In genomic region chr16:57986196-57986595, GRCh38 we compare ENCODE assay signal across 16 cellular contexts. TPM values are rescaled to one million over a fixed set of nuclear protein-coding genes. Genes with fewer than 3 reads are reported as not detected.
A peak's percentile ranks its signal among the peaks of the same experiment; 100 is the strongest.
DNase-seq lines count a peak whose midpoint lies in the region; ATAC-seq, FAIRE-seq and TF ChIP-seq lines count a peak whose summit lies in the region.
"Had no signal": no experiment of that assay in that cellular context is flagged by ENCODE, and none has a peak within 500 bp of the region (broad histone marks: within the 10 kb centered on the region; RNA-seq: fewer than 3 reads in every experiment).

No MANE protein-coding gene starts in this region.

- H3K4me1 ChIP-seq in CD8-positive, alpha-beta T cell (ENCODE audit: insufficient read depth, low read length), result peaks cover 12% of the 10 kb centered on the region
- H3K4me1 ChIP-seq in H1 (replicated peaks in 1 of 4; ENCODE audit: control insufficient read depth in 3 of 4, insufficient read depth in 4 of 4, low read length in 3 of 4), result peaks cover 0 to 11% (median 3%) of the 10 kb centered on the region in 4 experiments; a peak in 3 of 7 replicates

- H3K18ac ChIP-seq in H1 (ENCODE audit: extremely low read depth, low read length), result no peak overlapping the region

- H3K4me3 Mint-ChIP-seq in CD8-positive, alpha-beta T cell, result peak overlapping the region; percentile 61
- H3K4me3 Mint-ChIP-seq in nephron (peak overlapping the region; percentile 54 to 89 (median 59)), osteocyte (ENCODE audit: unreplicated experiment) (no peak overlapping the region)

- H2BK15ac ChIP-seq in H1 (ENCODE audit: low read length), result no peak overlapping the region

- peaks cover 0 to 1% of the 10 kb centered on the region in 2 experiments for H4K20me1 ChIP-seq in H1 (replicated peaks in 1 of 2; ENCODE audit: control insufficient read depth in 1 of 2, insufficient read depth in 2 of 2, low read length in 2 of 2)

- H3K79me2 ChIP-seq in H1 (ENCODE audit: control insufficient read depth in 1 of 2, insufficient read depth in 2 of 2, low read length in 2 of 2), result no peaks in the 10 kb centered on the region

- no peak overlapping the region for H3K9ac ChIP-seq in H1 (replicated peaks in 1 of 4; ENCODE audit: extremely low read depth in 1 of 4, low read depth in 3 of 4, low read length in 3 of 4)

- CTCF ChIA-PET in CD8-positive, alpha-beta T cell (lab: Charles Lee), result interaction anchor here (3.2 kb wide), 1 partner anchor 13 kb away, joined by 8 read pairs; no protein-coding TSS in a partner anchor
- CTCF ChIA-PET in RWPE1 (lab: Yijun Ruan, JAX) (no interaction called here), H1 (lab: Charles Lee; ENCODE audit: partially characterized antibody) (interaction anchor here (1.0 to 26.3 kb wide), 6 partner anchors 11 to 229 kb away, joined by 3 to 305 read pairs (median 4); partner anchors contain the start of gene ZNF319), GM10248 (lab: Yijun Ruan, JAX) (interaction anchor here (1.3 kb wide), 1 partner anchor 14 kb away, joined by 3 read pairs; no protein-coding TSS in a partner anchor)

- H3K79me1 ChIP-seq in H1 (ENCODE audit: low read depth, low read length), result no peaks in the 10 kb centered on the region

- H4K91ac ChIP-seq in H1 (replicated peaks; ENCODE audit: insufficient read length, low read length), result no peak overlapping the region

- no peak overlapping the region for H3K27ac Mint-ChIP-seq in CD8-positive, alpha-beta T cell
- H3K27ac Mint-ChIP-seq in nephron (no peak overlapping the region), osteocyte (ENCODE audit: unreplicated experiment) (no peak overlapping the region)

- no peak overlapping the region; the same call in 1 of the 2 replicates for H4K8ac ChIP-seq in H1 (ENCODE audit: extremely low read depth, insufficient read depth, low read length)

- H2BK120ac ChIP-seq in H1 (replicated peaks; ENCODE audit: low read depth, low read length), result no peak overlapping the region

- H3K27ac ChIP-seq in CD8-positive, alpha-beta T cell (ENCODE audit: low read depth, low read length), result no peak overlapping the region
- H3K27ac ChIP-seq in RWPE1 (peak overlapping the region; percentile 59; the same call in 1 of the 2 replicates), H1 (ENCODE audit: low read depth, low read length) (no peak overlapping the region)
- H3K27ac ChIP-seq: colonic mucosa, testis had no signal

- TF ChIP-seq RAD21 in H1 (IDR thresholded peaks at IDR 0.05 in 1 of 2, conservative IDR thresholded peaks at IDR 0.05 in 1 of 2; ENCODE audit: low read depth in 2 of 2, low read length in 2 of 2), result no peak

- peaks cover 16% of the 10 kb centered on the region for H3K4me1 Mint-ChIP-seq in CD8-positive, alpha-beta T cell (ENCODE audit: low read depth)
- H3K4me1 Mint-ChIP-seq in nephron (no peaks in the 10 kb centered on the region), osteocyte (ENCODE audit: unreplicated experiment) (peaks cover 4% of the 10 kb centered on the region)

- no peaks in the 10 kb centered on the region for H3K36me3 ChIP-seq in CD8-positive, alpha-beta T cell (ENCODE audit: insufficient read depth, low read length)
- H3K36me3 ChIP-seq in H1 (ENCODE audit: control insufficient read depth in 2 of 4, insufficient read depth in 4 of 4, low read length in 3 of 4), result no peaks in the 10 kb centered on the region
- H3K36me3 ChIP-seq: colonic mucosa had no signal

- H3K27me3 ChIP-seq in CD8-positive, alpha-beta T cell (ENCODE audit: insufficient read depth, low read length), result no peaks in the 10 kb centered on the region
- H3K27me3 ChIP-seq in H1 (replicated peaks in 1 of 4; ENCODE audit: control insufficient read depth in 3 of 4, extremely low read depth in 1 of 4, insufficient read depth in 3 of 4, low read length in 3 of 4), result peaks cover 2 to 33% (median 19%) of the 10 kb centered on the region in 4 experiments
- H3K27me3 ChIP-seq: testis had no signal

- FAIRE-seq in H1 (lab: Jason Lieb, UNC), result no peak
- FAIRE-seq: GM19239, RCC 7860 had no signal

- H2BK20ac ChIP-seq in H1 (ENCODE audit: low read length), result no peak overlapping the region

- no peak overlapping the region for H2AK5ac ChIP-seq in H1 (ENCODE audit: low read depth, low read length)

- no peak overlapping the region for H4K5ac ChIP-seq in H1 (ENCODE audit: insufficient read length, low read depth, low read length)

- H3K9me3 Mint-ChIP-seq in CD8-positive, alpha-beta T cell, result no peaks in the 10 kb centered on the region
- H3K9me3 Mint-ChIP-seq in nephron (no peaks in the 10 kb centered on the region), osteocyte (ENCODE audit: unreplicated experiment) (no peaks in the 10 kb centered on the region)

- intact Hi-C loops in CD8-positive, alpha-beta T cell (cut with DNase I, micrococcal nuclease), result loop anchor here in 1 of 2 experiments (5.0 to 10.0 kb wide), 2 partner anchors 249 to 521 kb away; partner anchors contain the start of genes KATNB1 and POLR2C

- POLR2A ChIA-PET in CD8-positive, alpha-beta T cell (lab: Charles Lee), result no interaction called here
- POLR2A ChIA-PET in RWPE1 (lab: Yijun Ruan, JAX; ENCODE audit: low non-redundant PET) (no interaction called here), H1 (lab: Charles Lee; ENCODE audit: partially characterized antibody) (interaction anchor here (1.5 kb wide), 1 partner anchor 15 kb away, joined by 5 read pairs; the partner anchor contains the start of gene USB1), GM10248 (lab: Yijun Ruan, JAX) (no interaction called here)

- H2AFZ ChIP-seq in H1 (ENCODE audit: low read length), result no peak overlapping the region

- no peak for ATAC-seq in CD8-positive, alpha-beta T cell

- TF ChIP-seq CTCF in CD8-positive, alpha-beta T cell (IDR thresholded peaks at IDR 0.05), result no peak
- TF ChIP-seq CTCF in RWPE1 (conservative IDR thresholded peaks at IDR 0.05; ENCODE audit: low read depth) (no peak), H1 (IDR thresholded peaks at IDR 0.05; ENCODE audit: control extremely low read depth in 1 of 3, insufficient read depth in 1 of 3, low read depth in 1 of 3, low read length in 3 of 3) (no peak), nephron (IDR thresholded peaks at IDR 0.05; ENCODE audit: unreplicated experiment in 3 of 3) (no peak), GM10248 (IDR thresholded peaks at IDR 0.05; ENCODE audit: control extremely low read depth, extremely low read depth, low read depth, missing control alignments) (no peak), osteocyte (IDR thresholded peaks at IDR 0.05) (no peak)

- no peaks in the 10 kb centered on the region for H3K27me3 Mint-ChIP-seq in CD8-positive, alpha-beta T cell (ENCODE audit: low read depth)
- H3K27me3 Mint-ChIP-seq in nephron (ENCODE audit: low read depth) (peaks cover 51% of the 10 kb centered on the region), osteocyte (ENCODE audit: unreplicated experiment) (peaks cover 27% of the 10 kb centered on the region)

- peak overlapping the region; percentile 84 to 93 for H3K4me2 ChIP-seq in H1 (ENCODE audit: insufficient read depth in 1 of 2, low read depth in 2 of 2, low read length in 2 of 2)

- no peak overlapping the region for H3K4ac ChIP-seq in H1 (replicated peaks; ENCODE audit: insufficient read length, low read depth, low read length)

- no peak overlapping the region for H3K56ac ChIP-seq in H1 (replicated peaks; ENCODE audit: insufficient read length, low read depth, low read length)

- TF ChIP-seq POLR2A in H1 (IDR thresholded peaks at IDR 0.05; ENCODE audit: control extremely low read depth in 1 of 2, low read depth in 2 of 2, low read length in 2 of 2), result no peak

- H3K36me3 Mint-ChIP-seq in CD8-positive, alpha-beta T cell, result no peaks in the 10 kb centered on the region
- H3K36me3 Mint-ChIP-seq in nephron (ENCODE audit: low read depth) (no peaks in the 10 kb centered on the region), osteocyte (ENCODE audit: unreplicated experiment) (no peaks in the 10 kb centered on the region)

- H3K9me3 ChIP-seq in CD8-positive, alpha-beta T cell (ENCODE audit: low read length), result no peaks in the 10 kb centered on the region
- no peaks in the 10 kb centered on the region for H3K9me3 ChIP-seq in H1 (ENCODE audit: insufficient read depth in 2 of 2, low read depth in 1 of 2, low read length in 1 of 2)
- H3K9me3 ChIP-seq: colonic mucosa, testis had no signal

- H3K4me3 ChIP-seq in CD8-positive, alpha-beta T cell (ENCODE audit: low read depth, low read length), result no peak overlapping the region
- H3K4me3 ChIP-seq in H1 (ENCODE audit: extremely low read depth in 1 of 4, insufficient read depth in 2 of 4, low read depth in 3 of 4, low read length in 4 of 4), result peak overlapping the region; percentile 60 to 80 (median 72); a peak in 7 of 8 replicates

- peaks cover 12% of the 10 kb centered on the region; the same call in 1 of the 2 replicates for H3K23me2 ChIP-seq in H1 (ENCODE audit: low read depth, low read length)

- no peak for TF ChIP-seq EP300 in H1 (IDR thresholded peaks at IDR 0.05; ENCODE audit: borderline replicate concordance in 1 of 2, low read depth in 2 of 2, low read length in 2 of 2)

- no peak for DNase-seq in CD8-positive, alpha-beta T cell
- no peak for DNase-seq in RWPE1 (ENCODE audit: low spot score)
- DNase-seq in H1 (ENCODE audit: low read depth in 1 of 2, low spot score in 2 of 2), result no peak
- no peak for DNase-seq in GM10248 (ENCODE audit: extremely low spot score)
- DNase-seq in osteocyte (ENCODE audit: extremely low spot score, unreplicated experiment), result no peak
- DNase-seq in NK-92 treated with Interleukin-12 subunit alpha and Interleukin-12 subunit beta, amount 100 ng/mL, for 24 hours (lab: John Stamatoyannopoulos, UW), result no peak
- DNase-seq in NCI-H1694 treated with DMSO at 0.1 percent for 48 hours (lab: John Stamatoyannopoulos, UW), result no peak
- DNase-seq: activated CD4-positive, CD25-positive, alpha-beta regulatory T cell; colonic mucosa; NCI-H82; stimulated activated CD4-positive, alpha-beta T cell treated with anti-CD3 and anti-CD28 coated beads, Interleukin-1b, Interleukin-23, amount 100 ng/mL, for 48 hours; testis had no signal

- WGBS in H1 (ENCODE audit: extremely low coverage in 1 of 2, insufficient coverage in 1 of 2, insufficient read length in 1 of 2, insufficient replicate concordance in 2 of 2, low coverage in 1 of 2, low lambda C conversion rate in 2 of 2, missing lambda C conversion rate in 1 of 2), 2 experiments, result 70% methylated on average over 9 of the region's 9 CpGs; no CpG with 5 or more reads in 1 of the 2 experiments

- no peak overlapping the region for H2BK5ac ChIP-seq in H1 (ENCODE audit: low read depth, low read length)

- no peak overlapping the region for H2BK12ac ChIP-seq in H1 (ENCODE audit: low read depth, low read length)

- no peak overlapping the region for H3K23ac ChIP-seq in H1 (ENCODE audit: insufficient read length)

- H3K14ac ChIP-seq in H1 (ENCODE audit: insufficient read length), result no peak overlapping the region

RNA-seq across cellular contexts. Expression of gene ZNF319, which starts 14.3 kb away (rescaled TPM):
- 1 to 10 TPM; 8.0 to 9.4 TPM for total RNA-seq in CD8-positive, alpha-beta T cell
- 5.0 and 5.5 TPM in 2 replicates for total RNA-seq in H1 (2021; fragmentation: NEBNext Ultra II Directional; extraction: Animal tissue kit (Norgen Biotek cat#: 25700))
- polyA plus RNA-seq in H1 (2011; rRNA removed), result 3.3 and 5.5 TPM in 2 replicates
- polyA plus RNA-seq in H1 (2011; cell fraction: cytosol; rRNA removed), result 3.2 TPM
- polyA plus RNA-seq in H1 (2011; cell fraction: nucleus; rRNA removed), result 6.8 TPM
- 2.8 to 3.7 TPM (median 3.5 TPM) in 4 replicates for polyA plus RNA-seq in H1 (2012, experiment 1 of 2)
- 3.1 TPM for polyA plus RNA-seq in H1 (2012, experiment 2 of 2)
- 4.2 TPM for polyA plus RNA-seq in H1 (2013, experiment 1 of 2)
- 4.9 TPM for polyA plus RNA-seq in H1 (2013, experiment 2 of 2)
- 5.2 and 6.1 TPM in 2 replicates for polyA minus RNA-seq in H1 (2011; rRNA and poly(A)+ RNA removed)
- 5.2 TPM for polyA minus RNA-seq in H1 (2011; cell fraction: cytosol; rRNA and poly(A)+ RNA removed)
- 6.0 TPM for polyA minus RNA-seq in H1 (2011; cell fraction: nucleus; rRNA and poly(A)+ RNA removed)
- 11.9 and 14.9 TPM in 2 replicates for total RNA-seq in osteocyte

RNA-seq across cellular contexts. Expression of gene USB1, which starts 15.0 kb away (rescaled TPM):
- 10 to 100 TPM; 24.7 to 27.9 TPM for total RNA-seq in CD8-positive, alpha-beta T cell
- total RNA-seq in H1 (2021; fragmentation: NEBNext Ultra II Directional; extraction: Animal tissue kit (Norgen Biotek cat#: 25700)), result 65.4 and 72.9 TPM in 2 replicates
- polyA plus RNA-seq in H1 (2011; rRNA removed), result 75.9 and 81.0 TPM in 2 replicates
- 70.6 TPM for polyA plus RNA-seq in H1 (2011; cell fraction: cytosol; rRNA removed)
- polyA plus RNA-seq in H1 (2011; cell fraction: nucleus; rRNA removed), result 50.0 TPM
- 66.1 to 74.2 TPM (median 69.6 TPM) in 4 replicates for polyA plus RNA-seq in H1 (2012, experiment 1 of 2)
- polyA plus RNA-seq in H1 (2012, experiment 2 of 2), result 55.9 TPM
- 47.0 TPM for polyA plus RNA-seq in H1 (2013, experiment 1 of 2)
- 48.2 TPM for polyA plus RNA-seq in H1 (2013, experiment 2 of 2)
- 59.7 and 77.6 TPM in 2 replicates for polyA minus RNA-seq in H1 (2011; rRNA and poly(A)+ RNA removed)
- polyA minus RNA-seq in H1 (2011; cell fraction: cytosol; rRNA and poly(A)+ RNA removed), result 85.1 TPM
- 41.5 TPM for polyA minus RNA-seq in H1 (2011; cell fraction: nucleus; rRNA and poly(A)+ RNA removed)
- 43.4 and 45.5 TPM in 2 replicates for total RNA-seq in osteocyte

RNA-seq across cellular contexts. Expression of gene CNGB1, which starts 15.3 kb away (rescaled TPM):
- not detected for total RNA-seq in CD8-positive, alpha-beta T cell
- not detected in 2 replicates for total RNA-seq in H1 (2021; fragmentation: NEBNext Ultra II Directional; extraction: Animal tissue kit (Norgen Biotek cat#: 25700))
- not detected in 2 replicates for polyA plus RNA-seq in H1 (2011; rRNA removed)
- polyA plus RNA-seq in H1 (2011; cell fraction: cytosol; rRNA removed), result 0.09 TPM
- polyA plus RNA-seq in H1 (2011; cell fraction: nucleus; rRNA removed), result 0.03 TPM
- not detected in 4 replicates for polyA plus RNA-seq in H1 (2012, experiment 1 of 2)
- not detected for polyA plus RNA-seq in H1 (2012, experiment 2 of 2)
- under 0.01 TPM for polyA plus RNA-seq in H1 (2013, experiment 1 of 2)
- polyA plus RNA-seq in H1 (2013, experiment 2 of 2), result 0.02 TPM
- polyA minus RNA-seq in H1 (2011; rRNA and poly(A)+ RNA removed), result not detected in 2 replicates
- polyA minus RNA-seq in H1 (2011; cell fraction: cytosol; rRNA and poly(A)+ RNA removed), result not detected
- polyA minus RNA-seq in H1 (2011; cell fraction: nucleus; rRNA and poly(A)+ RNA removed), result not detected
- not detected in 2 replicates for total RNA-seq in osteocyte
- total RNA-seq: kidney epithelial cell had no signal

RNA-seq across cellular contexts. Expression of gene MMP15, which starts 39.4 kb away (rescaled TPM):
- under 1 TPM; 0.19 to 0.92 TPM for total RNA-seq in CD8-positive, alpha-beta T cell
- 42.2 and 44.0 TPM in 2 replicates for total RNA-seq in H1 (2021; fragmentation: NEBNext Ultra II Directional; extraction: Animal tissue kit (Norgen Biotek cat#: 25700))
- polyA plus RNA-seq in H1 (2011; rRNA removed), result 38.5 and 64.8 TPM in 2 replicates
- polyA plus RNA-seq in H1 (2011; cell fraction: cytosol; rRNA removed), result 34.8 TPM
- 47.7 TPM for polyA plus RNA-seq in H1 (2011; cell fraction: nucleus; rRNA removed)
- 21.6 to 36.4 TPM (median 33.6 TPM) in 4 replicates for polyA plus RNA-seq in H1 (2012, experiment 1 of 2)
- 33.8 TPM for polyA plus RNA-seq in H1 (2012, experiment 2 of 2)
- 50.5 TPM for polyA plus RNA-seq in H1 (2013, experiment 1 of 2)
- polyA plus RNA-seq in H1 (2013, experiment 2 of 2), result 46.8 TPM
- 17.8 and 18.2 TPM in 2 replicates for polyA minus RNA-seq in H1 (2011; rRNA and poly(A)+ RNA removed)
- 39.2 TPM for polyA minus RNA-seq in H1 (2011; cell fraction: cytosol; rRNA and poly(A)+ RNA removed)
- polyA minus RNA-seq in H1 (2011; cell fraction: nucleus; rRNA and poly(A)+ RNA removed), result 20.9 TPM
- 4.9 and 5.2 TPM in 2 replicates for total RNA-seq in osteocyte
